ENCODE assay signal across 12 cellular contexts in genomic region chr4:7296661-7297335, GRCh38.
A peak's percentile ranks its signal among the peaks of the same experiment; 100 is the strongest.
DNase-seq lines count a peak whose midpoint lies in the region; ATAC-seq lines count a peak whose summit lies in the region.
"Had no signal": no experiment of that assay in that cellular context is flagged by ENCODE, and none has a peak within 500 bp of the region (broad histone marks: within the 10 kb centered on the region; RNA-seq: fewer than 3 reads in every experiment).

No MANE protein-coding gene starts in this region.

- H3K27ac ChIP-seq in layer of hippocampus (ENCODE audit: low read depth, low read length) (peak overlapping the region; percentile 91), SJCRH30 (no peak overlapping the region)

- peaks cover 15% of the 10 kb centered on the region for H3K4me1 ChIP-seq in SJCRH30

- peaks cover 4% of the 10 kb centered on the region for H3K27me3 ChIP-seq in layer of hippocampus (ENCODE audit: control insufficient read depth, insufficient read depth, low read length)
- peaks cover 12% of the 10 kb centered on the region; the same call in 1 of the 2 replicates for H3K27me3 ChIP-seq in SJCRH30
- H3K27me3 ChIP-seq in MG63, result no peaks in the 10 kb centered on the region

- H3K36me3 ChIP-seq in SJCRH30 (no peaks in the 10 kb centered on the region), MG63 (no peaks in the 10 kb centered on the region)

- H3K9me3 ChIP-seq in SJCRH30 (replicated peaks) (no peaks in the 10 kb centered on the region), MG63 (no peaks in the 10 kb centered on the region)

- in situ Hi-C loops in KBM-7 (cut with MboI; ENCODE audit: low pct_unique_long_range_greater_than_20kb, low sequenced_read_pairs), result no loop called here

- intact Hi-C loops in Right ventricle myocardium superior (cut with DNase I) (loop anchor here (2.0 kb wide), 1 partner anchor 104 kb away; the partner anchor contains the start of gene SORCS2), cardiac septum (cut with DNase I) (loop anchor here (1.0 to 10.0 kb wide), 2 partner anchors 104 to 192 kb away; partner anchors contain the start of gene SORCS2)

- H3K4me3 ChIP-seq in SJCRH30, result no peak overlapping the region
- no peak overlapping the region for H3K4me3 ChIP-seq in MG63
- H3K4me3 ChIP-seq: GM12878 had no signal

- no peak for ATAC-seq in Right ventricle myocardium superior (ENCODE audit: poor library complexity)

- DNase-seq in Right ventricle myocardium superior, result peak; percentile 28
- DNase-seq in cardiac septum (ENCODE audit: low spot score), result no peak
- DNase-seq in NCI-H226, result peak; percentile 30
- no peak for DNase-seq in SJCRH30
- DNase-seq in KBM-7, result no peak
- DNase-seq in MG63, result no peak
- DNase-seq: 8988T; AML-193; CD4-positive, alpha-beta T cell; DMS 273 treated with DMSO at 0.1 percent for 48 hours had no signal

Comparison
In these comparisons a context has a peak if more than half of its experiments do, and no peak if none do; other contexts are left out.
1. DNase-seq: peak in Right ventricle myocardium superior (single experiment) and NCI-H226 (single experiment); none in cardiac septum (single experiment), SJCRH30 (0 of 2), KBM-7 (single experiment) and MG63 (single experiment).